34 cellular contexts compared by ENCODE assay signal in genomic region chr7:100115026-100115425, GRCh38.
"Had no signal": no experiment of that assay in that cellular context is flagged by ENCODE, and none has a peak within 500 bp of the region (broad histone marks: within the 10 kb centered on the region; RNA-seq: fewer than 3 reads in every experiment).

No MANE protein-coding gene starts in this region.

- H3K4me3 Mint-ChIP-seq: activated B cell treated with CpG ODN at 0.5 μM for 24 hours; activated CD4-positive, alpha-beta memory T cell treated with anti-CD3 and anti-CD28 coated beads for 36 hours; activated CD4-positive, alpha-beta T cell treated with anti-CD3 and anti-CD28 coated beads, Interleukin-2, amount 10 ng/mL, durations not matched to agents 24 days and 14 days; activated CD8-positive, alpha-beta T cell treated with anti-CD3 and anti-CD28 coated beads for 36 hours; activated naive CD4-positive, alpha-beta T cell treated with anti-CD3 and anti-CD28 coated beads for 36 hours; activated naive CD8-positive, alpha-beta T cell treated with anti-CD3 and anti-CD28 coated beads for 36 hours; activated T-cell treated with anti-CD3 and anti-CD28 coated beads, Interleukin-2, amount 50 U/mL, for 4 hours; activated T-cell treated with anti-CD3 and anti-CD28 coated beads, Interleukin-2, amount 50 U/mL, for 72 hours; activated T-helper 1 cell treated with anti-CD3 and anti-CD28 coated beads, Interleukin-12 subunit alpha, Interleukin-12 subunit beta, Interleukin-2, Interleukin-4 antibody, amounts not matched to agents 30 ng/mL and 10 ng/mL and 1 ng/mL, durations not matched to agents 14 hours and 24 hours and 36 hours; activated T-helper 17 cell treated with anti-CD3 and anti-CD28 coated beads, Interleukin-2, amount 50 U/mL, for 72 hours; T-helper 1 cell treated with Interleukin-12 subunit alpha and Interleukin-12 subunit beta and Interleukin-4 antibody, amounts not matched to agents 30 μg/mL and 1 μg/mL, for 36 hours; T-helper 2 cell treated with Interferon-gamma antibody and Interleukin-4, amounts not matched to agents 5 μg/mL and 100 μg/mL, for 36 hours had no signal

- H3K9me3 Mint-ChIP-seq: activated B cell treated with CpG ODN at 0.5 μM for 24 hours; activated CD4-positive, alpha-beta memory T cell treated with anti-CD3 and anti-CD28 coated beads for 36 hours; activated CD4-positive, alpha-beta T cell treated with anti-CD3 and anti-CD28 coated beads, Interleukin-2, amount 10 ng/mL, durations not matched to agents 24 days and 14 days; activated CD8-positive, alpha-beta T cell treated with anti-CD3 and anti-CD28 coated beads for 36 hours; activated naive CD4-positive, alpha-beta T cell treated with anti-CD3 and anti-CD28 coated beads for 36 hours; activated naive CD4-positive, alpha-beta T cell treated with anti-CD3 and anti-CD28 coated beads, Interleukin-2, amount 50 U/mL, for 72 hours; activated naive CD8-positive, alpha-beta T cell treated with anti-CD3 and anti-CD28 coated beads for 36 hours; activated T-cell treated with anti-CD3 and anti-CD28 coated beads, Interleukin-2, amount 50 U/mL, for 4 hours; activated T-cell treated with anti-CD3 and anti-CD28 coated beads, Interleukin-2, amount 50 U/mL, for 72 hours; activated T-helper 1 cell treated with anti-CD3 and anti-CD28 coated beads, Interleukin-12 subunit alpha, Interleukin-12 subunit beta, Interleukin-2, Interleukin-4 antibody, amounts not matched to agents 30 ng/mL and 10 ng/mL and 1 ng/mL, durations not matched to agents 14 hours and 24 hours and 36 hours; activated T-helper 17 cell treated with anti-CD3 and anti-CD28 coated beads, Interleukin-2, amount 50 U/mL, for 72 hours; T-helper 1 cell treated with Interleukin-12 subunit alpha and Interleukin-12 subunit beta and Interleukin-4 antibody, amounts not matched to agents 30 μg/mL and 1 μg/mL, for 36 hours; T-helper 2 cell treated with Interferon-gamma antibody and Interleukin-4, amounts not matched to agents 5 μg/mL and 100 μg/mL, for 36 hours had no signal

- H3K36me3 ChIP-seq: breast epithelium had no signal

- DNase-seq: activated B cell treated with CpG ODN at 0.5 μM for 24 hours; activated CD4-positive, alpha-beta memory T cell treated with anti-CD3 and anti-CD28 coated beads for 36 hours; activated CD4-positive, alpha-beta T cell treated with anti-CD3 and anti-CD28 coated beads for 4 hours; activated CD4-positive, alpha-beta T cell treated with anti-CD3 and anti-CD28 coated beads, Interleukin-2, amount 10 ng/mL, durations not matched to agents 24 days and 14 days; activated CD4-positive, alpha-beta T cell treated with anti-CD3 and anti-CD28 coated beads, Interleukin-2, amount 50 U/mL, for 1 hour; activated CD4-positive, alpha-beta T cell treated with anti-CD3 and anti-CD28 coated beads, Interleukin-2, amount 50 U/mL, for 4 hours; activated CD4-positive, CD25-positive, alpha-beta regulatory T cell treated with anti-CD3 and anti-CD28 coated beads, Interleukin-2, amount 50 U/mL, for 72 hours; activated CD8-positive, alpha-beta memory T cell treated with anti-CD3 and anti-CD28 coated beads, Interleukin-2, amount 50 U/mL, for 4 hours; activated CD8-positive, alpha-beta T cell treated with anti-CD3 and anti-CD28 coated beads for 36 hours; activated effector memory CD4-positive, alpha-beta T cell treated with anti-CD3 and anti-CD28 coated beads, Interleukin-2, amount 50 U/mL, for 16 hours; activated gamma-delta T cell treated with Interleukin-2 at 50 U/mL for 16 hours; activated naive CD4-positive, alpha-beta T cell; activated naive CD4-positive, alpha-beta T cell treated with anti-CD3 and anti-CD28 coated beads for 36 hours; activated naive CD4-positive, alpha-beta T cell treated with anti-CD3 and anti-CD28 coated beads, Interleukin-2, amount 50 U/mL, for 16 hours; activated naive CD8-positive, alpha-beta T cell treated with anti-CD3 and anti-CD28 coated beads for 36 hours; activated T-cell treated with anti-CD3 and anti-CD28 coated beads for 4 hours; activated T-cell treated with anti-CD3 and anti-CD28 coated beads, Interleukin-2, amount 50 U/mL, for 1 hour; activated T-cell treated with anti-CD3 and anti-CD28 coated beads, Interleukin-2, amount 50 U/mL, for 4 hours; activated T-cell treated with anti-CD3 and anti-CD28 coated beads, Interleukin-2, amount 50 U/mL, for 72 hours; adrenal gland; amniotic stem cell; body of pancreas; brain microvascular endothelial cell; central memory CD4-positive, alpha-beta T cell; T-helper 1 cell; T-helper 2 cell; T-helper 9 cell had no signal

- H3K27ac Mint-ChIP-seq: activated B cell treated with CpG ODN at 0.5 μM for 24 hours; activated CD4-positive, alpha-beta memory T cell treated with anti-CD3 and anti-CD28 coated beads for 36 hours; activated CD4-positive, alpha-beta T cell treated with anti-CD3 and anti-CD28 coated beads, Interleukin-2, amount 10 ng/mL, durations not matched to agents 24 days and 14 days; activated CD8-positive, alpha-beta T cell treated with anti-CD3 and anti-CD28 coated beads for 36 hours; activated naive CD4-positive, alpha-beta T cell treated with anti-CD3 and anti-CD28 coated beads for 36 hours; activated naive CD8-positive, alpha-beta T cell treated with anti-CD3 and anti-CD28 coated beads for 36 hours; activated T-cell treated with anti-CD3 and anti-CD28 coated beads, Interleukin-2, amount 50 U/mL, for 72 hours; activated T-helper 1 cell treated with anti-CD3 and anti-CD28 coated beads, Interleukin-12 subunit alpha, Interleukin-12 subunit beta, Interleukin-2, Interleukin-4 antibody, amounts not matched to agents 30 ng/mL and 10 ng/mL and 1 ng/mL, durations not matched to agents 14 hours and 24 hours and 36 hours; activated T-helper 17 cell treated with anti-CD3 and anti-CD28 coated beads, Interleukin-2, amount 50 U/mL, for 72 hours; T-helper 1 cell treated with Interleukin-12 subunit alpha and Interleukin-12 subunit beta and Interleukin-4 antibody, amounts not matched to agents 30 μg/mL and 1 μg/mL, for 36 hours; T-helper 2 cell treated with Interferon-gamma antibody and Interleukin-4, amounts not matched to agents 5 μg/mL and 100 μg/mL, for 36 hours had no signal

- H3K27me3 ChIP-seq: adrenal gland, body of pancreas, brain microvascular endothelial cell, breast epithelium had no signal

- ATAC-seq: activated CD8-positive, alpha-beta T cell treated with anti-CD3 and anti-CD28 coated beads for 36 hours; activated naive CD4-positive, alpha-beta T cell treated with anti-CD3 and anti-CD28 coated beads, Interleukin-2, amount 50 U/mL, for 72 hours; activated T-cell treated with anti-CD3 and anti-CD28 coated beads, Interleukin-2, amount 50 U/mL, for 4 hours; activated T-cell treated with anti-CD3 and anti-CD28 coated beads, Interleukin-2, amount 50 U/mL, for 72 hours; activated T-helper 17 cell treated with anti-CD3 and anti-CD28 coated beads, Interleukin-2, amount 50 U/mL, for 72 hours; body of pancreas had no signal

- H3K27ac ChIP-seq: adrenal gland, body of pancreas, brain microvascular endothelial cell, breast epithelium, VCaP had no signal

- H3K27me3 Mint-ChIP-seq: activated B cell treated with CpG ODN at 0.5 μM for 24 hours; activated CD4-positive, alpha-beta memory T cell treated with anti-CD3 and anti-CD28 coated beads for 36 hours; activated CD4-positive, alpha-beta T cell treated with anti-CD3 and anti-CD28 coated beads, Interleukin-2, amount 10 ng/mL, durations not matched to agents 24 days and 14 days; activated CD8-positive, alpha-beta T cell treated with anti-CD3 and anti-CD28 coated beads for 36 hours; activated naive CD8-positive, alpha-beta T cell treated with anti-CD3 and anti-CD28 coated beads for 36 hours; activated T-helper 17 cell treated with anti-CD3 and anti-CD28 coated beads, Interleukin-2, amount 50 U/mL, for 72 hours had no signal

- H3K9me3 ChIP-seq: adrenal gland, body of pancreas, breast epithelium had no signal

- H3K4me3 ChIP-seq: adrenal gland, body of pancreas, breast epithelium had no signal
